Comparison of ENCODE assay signal across 8 cellular contexts in the genomic region with DNA sequence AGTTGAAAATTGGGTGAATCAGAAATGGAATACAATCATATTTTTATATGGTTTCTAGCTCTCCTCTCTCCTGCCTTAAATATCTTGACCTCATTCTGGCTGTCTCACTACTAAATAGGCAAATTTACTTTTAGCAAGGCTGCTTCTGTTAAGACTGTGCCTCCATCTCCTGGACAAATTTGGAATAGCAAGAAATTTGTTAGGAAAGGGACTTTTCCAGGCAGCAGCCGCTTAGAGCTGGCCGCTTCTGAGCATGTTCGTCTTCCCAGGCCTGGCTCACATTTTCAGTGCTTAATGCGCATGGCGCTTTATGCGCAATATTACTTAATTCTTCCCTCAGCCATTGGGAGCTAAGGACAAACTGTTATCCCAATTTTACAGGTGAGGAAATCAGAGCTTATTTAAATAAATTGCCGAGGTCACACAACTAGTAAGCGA. TPM values are rescaled to one million over a fixed set of nuclear protein-coding genes. Genes with fewer than 3 reads are reported as not detected.
DNase-seq lines count a peak whose midpoint lies in the region; ATAC-seq and FAIRE-seq lines count a peak whose summit lies in the region.

No MANE protein-coding gene starts in this region.

- no peak for ATAC-seq in GM21360 (IDR thresholded peaks at IDR 0.05; ENCODE audit: unreplicated experiment)

- FAIRE-seq in A204.1 (lab: Jason Lieb, UNC) = peak; percentile 97
- FAIRE-seq in islet of Langerhans (lab: Jason Lieb, UNC) = peak; percentile 93

- H3K4me3 ChIP-seq in skeletal muscle tissue (ENCODE audit: low read length in 3 of 3) = peak overlapping the region; percentile 13 to 98 (median 24)

- H3K27ac ChIP-seq in skeletal muscle tissue (ENCODE audit: low read depth, low read length) = peak overlapping the region; percentile 86

- no peaks in the 10 kb centered on the region for H3K27me3 ChIP-seq in skeletal muscle tissue (ENCODE audit: control insufficient read depth in 3 of 3, insufficient read depth in 3 of 3, low read length in 3 of 3)

- peaks cover 5 to 14% (median 14%) of the 10 kb centered on the region in 3 donors for H3K36me3 ChIP-seq in skeletal muscle tissue (ENCODE audit: control insufficient read depth in 3 of 3, insufficient read depth in 3 of 3, low read length in 3 of 3)

- H3K4me1 ChIP-seq in skeletal muscle tissue (ENCODE audit: control insufficient read depth in 3 of 3, insufficient read depth in 3 of 3, low read length in 3 of 3) = peaks cover 37 to 52% (median 46%) of the 10 kb centered on the region in 3 donors

- H3K9ac ChIP-seq in skeletal muscle tissue (ENCODE audit: low read depth in 1 of 3, low read length in 3 of 3) = peak overlapping the region; percentile 22 to 97 (median 87)

- DNase-seq in GM04503 (ENCODE audit: low read depth) (peak; percentile 67), NCI-H146 (lab: John Stamatoyannopoulos, UW) (peak; percentile 68), T follicular helper cell (ENCODE audit: low read depth) (peak; percentile 10), cerebellar cortex (ENCODE audit: low spot score) (peak; percentile 97)

- H3K9me3 ChIP-seq in skeletal muscle tissue (ENCODE audit: control insufficient read depth in 3 of 3, low read length in 3 of 3) = no peaks in the 10 kb centered on the region

RNA-seq across cellular contexts. Expression of a gene that starts 1.7 kb away (rescaled TPM):
- 5.2 TPM for total RNA-seq in skeletal muscle tissue

RNA-seq across cellular contexts. Expression of a gene that starts 34.5 kb away (rescaled TPM):
- total RNA-seq in skeletal muscle tissue = 21.9 TPM

RNA-seq across cellular contexts. Expression of a gene that starts 51.7 kb away (rescaled TPM):
- 20.9 TPM for total RNA-seq in skeletal muscle tissue

Comparison
In these comparisons a context has a peak if more than half of its experiments do, and no peak if none do; other contexts are left out.
1. DNase-seq: peak in every context shown above with its lines; median percentile 97 in cerebellar cortex; 68 in NCI-H146; 67 in GM04503; 10 in T follicular helper cell.